Comparison of ENCODE assay signal across 2 cellular contexts in genomic region chr9:101724271-101724670, GRCh38. TPM values are rescaled to one million over a fixed set of nuclear protein-coding genes. Genes with fewer than 3 reads are reported as not detected.
"Had no signal": no experiment of that assay in that cellular context is flagged by ENCODE, and none has a peak within 500 bp of the region (broad histone marks: within the 10 kb centered on the region; RNA-seq: fewer than 3 reads in every experiment).

No MANE protein-coding gene starts in this region.

RNA-seq across cellular contexts. Expression of gene GRIN3A, which starts 14.2 kb away (rescaled TPM):
- total RNA-seq: G401, GM12878 had no signal
